Comparison of ENCODE assay signal across 18 cellular contexts in genomic region chr2:234528410-234529150, GRCh38.
"Had no signal": no experiment of that assay in that cellular context is flagged by ENCODE, and none has a peak within 500 bp of the region (broad histone marks: within the 10 kb centered on the region; RNA-seq: fewer than 3 reads in every experiment).

No MANE protein-coding gene starts in this region.

- H3K27me3 ChIP-seq: right lobe of liver had no signal

- H3K9me3 ChIP-seq: gastrocnemius medialis, prostate gland had no signal

- H3K36me3 Mint-ChIP-seq: activated naive CD8-positive, alpha-beta T cell treated with anti-CD3 and anti-CD28 coated beads, Interleukin-2, amount 10 ng/mL, durations not matched to agents 7 days and 5 days; memory B cell; natural killer cell treated with Interleukin-12 subunit alpha and Interleukin-12 subunit beta and Interleukin-15 and Interleukin-18, amount 100 ng/mL, for 72 hours; stimulated activated naive B cell treated with anti-CD40 and anti-IgM and Interleukin-4, amounts not matched to agents 10 μg/mL and 1 μg/mL and 100 μg/mL, for 72 hours; type B pancreatic cell had no signal

- ATAC-seq: gastrocnemius medialis; heart right ventricle; left lung; natural killer cell treated with Interleukin-12 subunit alpha and Interleukin-12 subunit beta and Interleukin-15 and Interleukin-18, amount 100 ng/mL, for 72 hours; right lobe of liver; stimulated activated naive B cell treated with anti-CD40 and anti-IgM and Interleukin-4, amounts not matched to agents 10 μg/mL and 1 μg/mL and 100 μg/mL, for 72 hours had no signal

- H3K4me3 ChIP-seq: gastrocnemius medialis, heart right ventricle, left lung, prostate gland, right lobe of liver had no signal

- DNase-seq: activated CD4-positive, alpha-beta T cell treated with anti-CD3 and anti-CD28 coated beads for 1 hour; activated CD4-positive, alpha-beta T cell treated with anti-CD3 and anti-CD28 coated beads, Interleukin-2, amount 50 U/mL, for 48 hours; activated gamma-delta T cell; activated naive CD8-positive, alpha-beta T cell treated with anti-CD3 and anti-CD28 coated beads, Interleukin-2, amount 10 ng/mL, durations not matched to agents 7 days and 5 days; activated T-cell treated with anti-CD3 and anti-CD28 coated beads, Interleukin-2, amount 50 U/mL, for 48 hours; anterior cingulate cortex; gastrocnemius medialis; heart right ventricle; left lung; occipital lobe; right lobe of liver; stimulated activated CD4-positive, alpha-beta T cell treated with anti-CD3 and anti-CD28 coated beads, Interleukin-2, amount 100 ng/mL, for 24 hours; stimulated activated naive B cell treated with anti-CD40 and anti-IgM and Interleukin-4, amounts not matched to agents 10 μg/mL and 1 μg/mL and 100 μg/mL, for 72 hours had no signal

- H3K4me1 ChIP-seq: gastrocnemius medialis, heart right ventricle, left lung, prostate gland, right lobe of liver had no signal

- H3K27ac ChIP-seq: gastrocnemius medialis, heart right ventricle, left lung, prostate gland, right lobe of liver had no signal

- H3K9me3 Mint-ChIP-seq: natural killer cell treated with Interleukin-12 subunit alpha and Interleukin-12 subunit beta and Interleukin-15 and Interleukin-18, amount 100 ng/mL, for 72 hours; type B pancreatic cell had no signal

- H3K4me1 Mint-ChIP-seq: activated naive CD8-positive, alpha-beta T cell treated with anti-CD3 and anti-CD28 coated beads, Interleukin-2, amount 10 ng/mL, durations not matched to agents 7 days and 5 days; memory B cell; stimulated activated naive B cell treated with anti-CD40 and anti-IgM and Interleukin-4, amounts not matched to agents 10 μg/mL and 1 μg/mL and 100 μg/mL, for 72 hours had no signal

- H3K27ac Mint-ChIP-seq: activated naive CD8-positive, alpha-beta T cell treated with anti-CD3 and anti-CD28 coated beads, Interleukin-2, amount 10 ng/mL, durations not matched to agents 7 days and 5 days; memory B cell; natural killer cell treated with Interleukin-12 subunit alpha and Interleukin-12 subunit beta and Interleukin-15 and Interleukin-18, amount 100 ng/mL, for 72 hours; stimulated activated naive B cell treated with anti-CD40 and anti-IgM and Interleukin-4, amounts not matched to agents 10 μg/mL and 1 μg/mL and 100 μg/mL, for 72 hours; T-helper 2 cell treated with Interferon-gamma antibody and Interleukin-4, amounts not matched to agents 5 μg/mL and 100 μg/mL, for 36 hours; type B pancreatic cell had no signal

- H3K27me3 Mint-ChIP-seq: type B pancreatic cell had no signal

- H3K4me3 Mint-ChIP-seq: activated naive CD8-positive, alpha-beta T cell treated with anti-CD3 and anti-CD28 coated beads, Interleukin-2, amount 10 ng/mL, durations not matched to agents 7 days and 5 days; memory B cell; natural killer cell treated with Interleukin-12 subunit alpha and Interleukin-12 subunit beta and Interleukin-15 and Interleukin-18, amount 100 ng/mL, for 72 hours; stimulated activated naive B cell treated with anti-CD40 and anti-IgM and Interleukin-4, amounts not matched to agents 10 μg/mL and 1 μg/mL and 100 μg/mL, for 72 hours; T-helper 2 cell treated with Interferon-gamma antibody and Interleukin-4, amounts not matched to agents 5 μg/mL and 100 μg/mL, for 36 hours; type B pancreatic cell had no signal

- H3K36me3 ChIP-seq: gastrocnemius medialis, heart right ventricle, left lung, prostate gland, right lobe of liver had no signal
